2 cellular contexts compared by ENCODE assay signal in the genomic region with DNA sequence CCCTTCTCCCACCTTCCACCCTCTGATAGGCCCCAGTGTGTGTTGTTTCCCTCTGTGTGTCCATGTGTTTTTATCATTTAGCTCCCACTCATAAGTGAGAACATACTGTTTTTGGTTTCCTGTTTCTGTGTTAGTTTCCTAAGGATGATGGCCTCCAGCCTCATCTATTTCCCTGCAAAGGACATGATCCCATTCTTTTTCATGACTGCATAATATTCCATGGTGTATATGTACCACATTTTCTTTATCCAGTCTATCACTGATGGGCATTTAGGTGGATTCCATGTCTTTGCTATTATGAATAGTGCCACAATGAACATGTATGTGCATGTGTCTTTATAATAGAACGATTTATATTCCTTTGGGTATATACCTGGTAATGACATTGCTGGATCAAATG. TPM values are rescaled to one million over a fixed set of nuclear protein-coding genes. Genes with fewer than 3 reads are reported as not detected.
"Had no signal": no experiment of that assay in that cellular context is flagged by ENCODE, and none has a peak within 500 bp of the region (broad histone marks: within the 10 kb centered on the region; RNA-seq: fewer than 3 reads in every experiment).

No MANE protein-coding gene starts in this region.

RNA-seq across cellular contexts. Expression of a gene that starts 6.1 kb away (rescaled TPM):
- total RNA-seq: G401, GM12878 had no signal
- polyA plus RNA-seq: GM12878 had no signal

RNA-seq across cellular contexts. Expression of a gene that starts 41.6 kb away (rescaled TPM):
- total RNA-seq: G401 had no signal
- polyA plus RNA-seq: GM12878 had no signal
